ENCODE assay signal across 1 cellular context in the genomic region with DNA sequence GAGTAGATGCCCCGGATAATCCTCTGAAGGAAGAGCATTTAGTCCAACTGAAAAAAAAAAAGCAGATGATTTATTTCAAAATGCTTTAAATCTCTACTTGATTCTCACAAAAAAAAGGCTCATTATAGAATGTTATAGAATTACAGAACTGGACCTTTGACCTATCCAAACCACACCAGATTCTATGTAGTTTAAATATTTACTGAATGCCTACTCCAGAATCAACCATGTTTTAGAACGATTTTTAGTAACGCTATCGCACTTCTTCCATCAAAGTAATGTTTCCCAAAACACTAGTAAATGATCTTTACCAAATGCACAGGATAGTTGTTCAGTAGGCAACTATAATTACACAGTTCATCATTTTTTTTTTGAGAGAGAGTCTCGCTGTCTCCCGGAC.
TF ChIP-seq lines count a peak whose summit lies in the region.

No MANE protein-coding gene starts in this region.

TF ChIP-seq in GM23338, 12 proteins besides CTCF, POLR2A, EP300 and RAD21:
- TF ChIP-seq ZNF114 (CRISPR knock-in tag; IDR thresholded peaks at IDR 0.05) (no peak), REST (IDR thresholded peaks at IDR 0.05; ENCODE audit: unreplicated experiment) (no peak), ZNF331 (CRISPR knock-in tag; IDR thresholded peaks at IDR 0.05; ENCODE audit: low read depth) (no peak), STAT1 (IDR thresholded peaks at IDR 0.05; ENCODE audit: unreplicated experiment) (no peak), EZH2phosphoT487 (IDR thresholded peaks at IDR 0.05; ENCODE audit: unreplicated experiment) (no peak), ZNF462 (CRISPR knock-in tag; IDR thresholded peaks at IDR 0.05) (no peak), ETS1 (IDR thresholded peaks at IDR 0.05) (no peak), JUNB (IDR thresholded peaks at IDR 0.05; ENCODE audit: unreplicated experiment) (no peak)
